Comparison of ENCODE assay signal across 2 cellular contexts in the genomic region with DNA sequence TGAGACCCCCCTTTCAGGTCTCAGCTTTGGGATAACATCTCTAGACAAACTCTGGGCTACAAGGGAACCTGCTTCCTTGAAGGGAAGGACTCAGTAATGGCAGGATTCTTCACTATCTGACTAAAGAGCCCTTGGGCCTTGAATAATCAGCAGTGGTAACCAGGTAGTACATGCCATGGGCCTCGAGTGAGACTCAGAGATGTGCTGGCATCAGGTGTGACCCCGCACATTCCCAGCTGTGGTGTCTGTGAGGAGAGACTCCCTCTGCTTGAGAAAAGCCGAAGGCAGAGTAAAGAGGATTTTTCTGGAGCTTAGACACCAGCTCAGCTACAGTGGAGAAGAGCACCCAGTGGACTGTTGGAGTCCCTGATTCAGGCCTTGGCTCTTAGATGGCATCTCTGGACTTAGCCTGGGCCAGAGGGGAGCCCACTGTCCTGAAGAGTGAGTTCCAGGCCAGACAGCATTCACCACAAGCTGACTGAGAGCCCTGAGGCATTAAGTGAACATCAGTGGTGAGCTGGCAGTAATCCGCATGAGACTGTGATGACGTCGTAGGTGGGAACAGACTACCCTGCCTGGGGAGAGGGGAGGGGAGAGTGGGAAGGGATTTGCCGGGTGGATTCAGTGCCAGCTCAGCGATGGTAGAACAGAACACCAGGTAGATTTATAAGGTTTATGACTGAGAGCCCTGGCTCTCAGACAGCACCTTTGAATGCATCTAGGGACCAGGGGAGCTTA.
TF ChIP-seq lines count a peak whose summit lies in the region.

No MANE protein-coding gene starts in this region.

TF ChIP-seq in GM23338, 12 proteins besides CTCF, POLR2A, EP300 and RAD21 (continues in another document):
- TF ChIP-seq ZNF114 (CRISPR knock-in tag; IDR thresholded peaks at IDR 0.05) (no peak), CREB1 (CRISPR knock-in tag; IDR thresholded peaks at IDR 0.05; ENCODE audit: low read depth) (no peak), ZNF331 (CRISPR knock-in tag; IDR thresholded peaks at IDR 0.05; ENCODE audit: low read depth) (no peak), NANOG (IDR thresholded peaks at IDR 0.05; ENCODE audit: borderline replicate concordance) (no peak), JUNB (IDR thresholded peaks at IDR 0.05; ENCODE audit: unreplicated experiment) (no peak), EZH2 (IDR thresholded peaks at IDR 0.05; ENCODE audit: low read depth, unreplicated experiment) (no peak), STAT1 (IDR thresholded peaks at IDR 0.05; ENCODE audit: unreplicated experiment) (no peak), POLR2AphosphoS5 (IDR thresholded peaks at IDR 0.05; ENCODE audit: low read depth) (no peak)
- TF ChIP-seq, protein P1, sequence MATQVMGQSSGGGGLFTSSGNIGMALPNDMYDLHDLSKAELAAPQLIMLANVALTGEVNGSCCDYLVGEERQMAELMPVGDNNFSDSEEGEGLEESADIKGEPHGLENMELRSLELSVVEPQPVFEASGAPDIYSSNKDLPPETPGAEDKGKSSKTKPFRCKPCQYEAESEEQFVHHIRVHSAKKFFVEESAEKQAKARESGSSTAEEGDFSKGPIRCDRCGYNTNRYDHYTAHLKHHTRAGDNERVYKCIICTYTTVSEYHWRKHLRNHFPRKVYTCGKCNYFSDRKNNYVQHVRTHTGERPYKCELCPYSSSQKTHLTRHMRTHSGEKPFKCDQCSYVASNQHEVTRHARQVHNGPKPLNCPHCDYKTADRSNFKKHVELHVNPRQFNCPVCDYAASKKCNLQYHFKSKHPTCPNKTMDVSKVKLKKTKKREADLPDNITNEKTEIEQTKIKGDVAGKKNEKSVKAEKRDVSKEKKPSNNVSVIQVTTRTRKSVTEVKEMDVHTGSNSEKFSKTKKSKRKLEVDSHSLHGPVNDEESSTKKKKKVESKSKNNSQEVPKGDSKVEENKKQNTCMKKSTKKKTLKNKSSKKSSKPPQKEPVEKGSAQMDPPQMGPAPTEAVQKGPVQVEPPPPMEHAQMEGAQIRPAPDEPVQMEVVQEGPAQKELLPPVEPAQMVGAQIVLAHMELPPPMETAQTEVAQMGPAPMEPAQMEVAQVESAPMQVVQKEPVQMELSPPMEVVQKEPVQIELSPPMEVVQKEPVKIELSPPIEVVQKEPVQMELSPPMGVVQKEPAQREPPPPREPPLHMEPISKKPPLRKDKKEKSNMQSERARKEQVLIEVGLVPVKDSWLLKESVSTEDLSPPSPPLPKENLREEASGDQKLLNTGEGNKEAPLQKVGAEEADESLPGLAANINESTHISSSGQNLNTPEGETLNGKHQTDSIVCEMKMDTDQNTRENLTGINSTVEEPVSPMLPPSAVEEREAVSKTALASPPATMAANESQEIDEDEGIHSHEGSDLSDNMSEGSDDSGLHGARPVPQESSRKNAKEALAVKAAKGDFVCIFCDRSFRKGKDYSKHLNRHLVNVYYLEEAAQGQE (IDR thresholded peaks at IDR 0.05; ENCODE audit: unreplicated experiment), result no peak
- TF ChIP-seq, protein P2, sequence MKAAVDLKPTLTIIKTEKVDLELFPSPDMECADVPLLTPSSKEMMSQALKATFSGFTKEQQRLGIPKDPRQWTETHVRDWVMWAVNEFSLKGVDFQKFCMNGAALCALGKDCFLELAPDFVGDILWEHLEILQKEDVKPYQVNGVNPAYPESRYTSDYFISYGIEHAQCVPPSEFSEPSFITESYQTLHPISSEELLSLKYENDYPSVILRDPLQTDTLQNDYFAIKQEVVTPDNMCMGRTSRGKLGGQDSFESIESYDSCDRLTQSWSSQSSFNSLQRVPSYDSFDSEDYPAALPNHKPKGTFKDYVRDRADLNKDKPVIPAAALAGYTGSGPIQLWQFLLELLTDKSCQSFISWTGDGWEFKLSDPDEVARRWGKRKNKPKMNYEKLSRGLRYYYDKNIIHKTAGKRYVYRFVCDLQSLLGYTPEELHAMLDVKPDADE (IDR thresholded peaks at IDR 0.05), result no peak

TF ChIP-seq in H1, 55 proteins besides CTCF, POLR2A, EP300 and RAD21:
- TF ChIP-seq SUZ12 (IDR thresholded peaks at IDR 0.05; ENCODE audit: low read length) (0 out of 2 replicates have a peak, but pooled peaks have one; percentile 4), BCL11A (IDR thresholded peaks at IDR 0.05; ENCODE audit: low read depth in 2 of 2, low read length in 2 of 2) (no peak), CREB1 (IDR thresholded peaks at IDR 0.05) (0 out of 2 replicates have a peak, but pooled peaks have one; percentile 9)
